Comparison of ENCODE assay signal across 14 cellular contexts in the genomic region with DNA sequence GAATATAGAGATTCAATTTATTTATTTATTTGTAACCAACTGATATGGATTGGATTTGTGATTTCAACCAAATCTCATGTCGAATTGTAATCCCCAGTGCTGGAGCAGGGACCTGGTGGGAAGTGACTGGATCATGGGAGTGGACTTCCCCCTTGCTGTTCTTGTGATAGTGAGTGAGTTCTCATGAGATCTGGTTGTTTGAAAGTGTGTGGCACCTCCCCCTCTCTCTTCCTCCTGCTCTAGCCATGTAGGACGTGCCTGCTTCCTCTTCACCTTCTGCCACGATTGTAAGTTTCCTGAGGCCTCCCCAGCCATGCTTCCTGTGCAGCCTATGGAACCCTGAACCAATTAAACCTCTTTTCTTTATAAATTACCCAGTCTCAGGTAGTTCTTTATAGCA. TPM values are rescaled to one million over a fixed set of nuclear protein-coding genes. Genes with fewer than 3 reads are reported as not detected.
"Had no signal": no experiment of that assay in that cellular context is flagged by ENCODE, and none has a peak within 500 bp of the region (broad histone marks: within the 10 kb centered on the region; RNA-seq: fewer than 3 reads in every experiment).

No MANE protein-coding gene starts in this region.

RNA-seq across cellular contexts. Expression of a gene that starts 55.7 kb away (rescaled TPM):
- total RNA-seq: activated B cell treated with CpG ODN at 0.5 μM for 24 hours; activated CD4-positive, alpha-beta memory T cell treated with anti-CD3 and anti-CD28 coated beads for 36 hours; activated CD4-positive, alpha-beta memory T cell treated with anti-CD3 and anti-CD28 coated beads, Interleukin-2, amount 10 ng/mL, durations not matched to agents 7 days and 5 days; activated CD4-positive, alpha-beta T cell treated with anti-CD3 and anti-CD28 coated beads for 36 hours; activated CD4-positive, alpha-beta T cell treated with anti-CD3 and anti-CD28 coated beads, Interleukin-2, amount 10 ng/mL, durations not matched to agents 24 days and 14 days; activated CD4-positive, alpha-beta T cell treated with anti-CD3 and anti-CD28 coated beads, Interleukin-2, amount 10 ng/mL, durations not matched to agents 7 days and 5 days; activated CD8-positive, alpha-beta memory T cell treated with anti-CD3 and anti-CD28 coated beads for 36 hours; activated CD8-positive, alpha-beta memory T cell treated with anti-CD3 and anti-CD28 coated beads, Interleukin-2, amount 10 ng/mL, durations not matched to agents 7 days and 5 days; activated CD8-positive, alpha-beta T cell treated with anti-CD3 and anti-CD28 coated beads for 36 hours; activated CD8-positive, alpha-beta T cell treated with anti-CD3 and anti-CD28 coated beads, Interleukin-2, amount 10 ng/mL, durations not matched to agents 7 days and 5 days; T-helper 1 cell treated with Interleukin-12 subunit alpha and Interleukin-12 subunit beta and Interleukin-4 antibody, amounts not matched to agents 30 ng/mL and 1 ng/mL, for 36 hours; T-helper 17 cell; T-helper 2 cell treated with Interferon-gamma antibody and Interleukin-4, amounts not matched to agents 100 ng/mL and 5 ng/mL, for 36 hours; WTC11 had no signal
